ENCODE assay signal across 2 cellular contexts in genomic region chr12:104507672-104508071, GRCh38.
A peak's percentile ranks its signal among the peaks of the same experiment; 100 is the strongest.
TF ChIP-seq lines count a peak whose summit lies in the region.

No MANE protein-coding gene starts in this region.

TF ChIP-seq in GM23338, 12 proteins besides CTCF, POLR2A, EP300 and RAD21:
- TF ChIP-seq, protein P1, sequence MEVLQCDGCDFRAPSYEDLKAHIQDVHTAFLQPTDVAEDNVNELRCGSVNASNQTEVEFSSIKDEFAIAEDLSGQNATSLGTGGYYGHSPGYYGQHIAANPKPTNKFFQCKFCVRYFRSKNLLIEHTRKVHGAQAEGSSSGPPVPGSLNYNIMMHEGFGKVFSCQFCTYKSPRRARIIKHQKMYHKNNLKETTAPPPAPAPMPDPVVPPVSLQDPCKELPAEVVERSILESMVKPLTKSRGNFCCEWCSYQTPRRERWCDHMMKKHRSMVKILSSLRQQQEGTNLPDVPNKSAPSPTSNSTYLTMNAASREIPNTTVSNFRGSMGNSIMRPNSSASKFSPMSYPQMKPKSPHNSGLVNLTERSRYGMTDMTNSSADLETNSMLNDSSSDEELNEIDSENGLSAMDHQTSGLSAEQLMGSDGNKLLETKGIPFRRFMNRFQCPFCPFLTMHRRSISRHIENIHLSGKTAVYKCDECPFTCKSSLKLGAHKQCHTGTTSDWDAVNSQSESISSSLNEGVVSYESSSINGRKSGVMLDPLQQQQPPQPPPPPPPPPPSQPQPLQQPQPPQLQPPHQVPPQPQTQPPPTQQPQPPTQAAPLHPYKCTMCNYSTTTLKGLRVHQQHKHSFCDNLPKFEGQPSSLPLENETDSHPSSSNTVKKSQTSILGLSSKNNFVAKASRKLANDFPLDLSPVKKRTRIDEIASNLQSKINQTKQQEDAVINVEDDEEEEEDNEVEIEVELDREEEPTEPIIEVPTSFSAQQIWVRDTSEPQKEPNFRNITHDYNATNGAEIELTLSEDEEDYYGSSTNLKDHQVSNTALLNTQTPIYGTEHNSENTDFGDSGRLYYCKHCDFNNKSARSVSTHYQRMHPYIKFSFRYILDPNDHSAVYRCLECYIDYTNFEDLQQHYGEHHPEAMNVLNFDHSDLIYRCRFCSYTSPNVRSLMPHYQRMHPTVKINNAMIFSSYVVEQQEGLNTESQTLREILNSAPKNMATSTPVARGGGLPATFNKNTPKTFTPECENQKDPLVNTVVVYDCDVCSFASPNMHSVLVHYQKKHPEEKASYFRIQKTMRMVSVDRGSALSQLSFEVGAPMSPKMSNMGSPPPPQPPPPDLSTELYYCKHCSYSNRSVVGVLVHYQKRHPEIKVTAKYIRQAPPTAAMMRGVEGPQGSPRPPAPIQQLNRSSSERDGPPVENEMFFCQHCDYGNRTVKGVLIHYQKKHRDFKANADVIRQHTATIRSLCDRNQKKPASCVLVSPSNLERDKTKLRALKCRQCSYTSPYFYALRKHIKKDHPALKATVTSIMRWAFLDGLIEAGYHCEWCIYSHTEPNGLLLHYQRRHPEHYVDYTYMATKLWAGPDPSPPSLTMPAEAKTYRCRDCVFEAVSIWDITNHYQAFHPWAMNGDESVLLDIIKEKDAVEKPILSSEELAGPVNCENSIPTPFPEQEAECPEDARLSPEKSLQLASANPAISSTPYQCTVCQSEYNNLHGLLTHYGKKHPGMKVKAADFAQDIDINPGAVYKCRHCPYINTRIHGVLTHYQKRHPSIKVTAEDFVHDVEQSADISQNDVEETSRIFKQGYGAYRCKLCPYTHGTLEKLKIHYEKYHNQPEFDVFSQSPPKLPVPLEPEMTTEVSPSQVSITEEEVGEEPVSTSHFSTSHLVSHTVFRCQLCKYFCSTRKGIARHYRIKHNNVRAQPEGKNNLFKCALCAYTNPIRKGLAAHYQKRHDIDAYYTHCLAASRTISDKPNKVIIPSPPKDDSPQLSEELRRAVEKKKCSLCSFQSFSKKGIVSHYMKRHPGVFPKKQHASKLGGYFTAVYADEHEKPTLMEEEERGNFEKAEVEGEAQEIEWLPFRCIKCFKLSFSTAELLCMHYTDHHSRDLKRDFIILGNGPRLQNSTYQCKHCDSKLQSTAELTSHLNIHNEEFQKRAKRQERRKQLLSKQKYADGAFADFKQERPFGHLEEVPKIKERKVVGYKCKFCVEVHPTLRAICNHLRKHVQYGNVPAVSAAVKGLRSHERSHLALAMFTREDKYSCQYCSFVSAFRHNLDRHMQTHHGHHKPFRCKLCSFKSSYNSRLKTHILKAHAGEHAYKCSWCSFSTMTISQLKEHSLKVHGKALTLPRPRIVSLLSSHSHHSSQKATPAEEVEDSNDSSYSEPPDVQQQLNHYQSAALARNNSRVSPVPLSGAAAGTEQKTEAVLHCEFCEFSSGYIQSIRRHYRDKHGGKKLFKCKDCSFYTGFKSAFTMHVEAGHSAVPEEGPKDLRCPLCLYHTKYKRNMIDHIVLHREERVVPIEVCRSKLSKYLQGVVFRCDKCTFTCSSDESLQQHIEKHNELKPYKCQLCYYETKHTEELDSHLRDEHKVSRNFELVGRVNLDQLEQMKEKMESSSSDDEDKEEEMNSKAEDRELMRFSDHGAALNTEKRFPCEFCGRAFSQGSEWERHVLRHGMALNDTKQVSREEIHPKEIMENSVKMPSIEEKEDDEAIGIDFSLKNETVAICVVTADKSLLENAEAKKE (CRISPR knock-in tag; IDR thresholded peaks at IDR 0.05) = no peak
- TF ChIP-seq, protein P2, sequence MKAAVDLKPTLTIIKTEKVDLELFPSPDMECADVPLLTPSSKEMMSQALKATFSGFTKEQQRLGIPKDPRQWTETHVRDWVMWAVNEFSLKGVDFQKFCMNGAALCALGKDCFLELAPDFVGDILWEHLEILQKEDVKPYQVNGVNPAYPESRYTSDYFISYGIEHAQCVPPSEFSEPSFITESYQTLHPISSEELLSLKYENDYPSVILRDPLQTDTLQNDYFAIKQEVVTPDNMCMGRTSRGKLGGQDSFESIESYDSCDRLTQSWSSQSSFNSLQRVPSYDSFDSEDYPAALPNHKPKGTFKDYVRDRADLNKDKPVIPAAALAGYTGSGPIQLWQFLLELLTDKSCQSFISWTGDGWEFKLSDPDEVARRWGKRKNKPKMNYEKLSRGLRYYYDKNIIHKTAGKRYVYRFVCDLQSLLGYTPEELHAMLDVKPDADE (IDR thresholded peaks at IDR 0.05) = no peak
- no peak for TF ChIP-seq STAT1 (IDR thresholded peaks at IDR 0.05; ENCODE audit: unreplicated experiment)
- TF ChIP-seq, protein P3, sequence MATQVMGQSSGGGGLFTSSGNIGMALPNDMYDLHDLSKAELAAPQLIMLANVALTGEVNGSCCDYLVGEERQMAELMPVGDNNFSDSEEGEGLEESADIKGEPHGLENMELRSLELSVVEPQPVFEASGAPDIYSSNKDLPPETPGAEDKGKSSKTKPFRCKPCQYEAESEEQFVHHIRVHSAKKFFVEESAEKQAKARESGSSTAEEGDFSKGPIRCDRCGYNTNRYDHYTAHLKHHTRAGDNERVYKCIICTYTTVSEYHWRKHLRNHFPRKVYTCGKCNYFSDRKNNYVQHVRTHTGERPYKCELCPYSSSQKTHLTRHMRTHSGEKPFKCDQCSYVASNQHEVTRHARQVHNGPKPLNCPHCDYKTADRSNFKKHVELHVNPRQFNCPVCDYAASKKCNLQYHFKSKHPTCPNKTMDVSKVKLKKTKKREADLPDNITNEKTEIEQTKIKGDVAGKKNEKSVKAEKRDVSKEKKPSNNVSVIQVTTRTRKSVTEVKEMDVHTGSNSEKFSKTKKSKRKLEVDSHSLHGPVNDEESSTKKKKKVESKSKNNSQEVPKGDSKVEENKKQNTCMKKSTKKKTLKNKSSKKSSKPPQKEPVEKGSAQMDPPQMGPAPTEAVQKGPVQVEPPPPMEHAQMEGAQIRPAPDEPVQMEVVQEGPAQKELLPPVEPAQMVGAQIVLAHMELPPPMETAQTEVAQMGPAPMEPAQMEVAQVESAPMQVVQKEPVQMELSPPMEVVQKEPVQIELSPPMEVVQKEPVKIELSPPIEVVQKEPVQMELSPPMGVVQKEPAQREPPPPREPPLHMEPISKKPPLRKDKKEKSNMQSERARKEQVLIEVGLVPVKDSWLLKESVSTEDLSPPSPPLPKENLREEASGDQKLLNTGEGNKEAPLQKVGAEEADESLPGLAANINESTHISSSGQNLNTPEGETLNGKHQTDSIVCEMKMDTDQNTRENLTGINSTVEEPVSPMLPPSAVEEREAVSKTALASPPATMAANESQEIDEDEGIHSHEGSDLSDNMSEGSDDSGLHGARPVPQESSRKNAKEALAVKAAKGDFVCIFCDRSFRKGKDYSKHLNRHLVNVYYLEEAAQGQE (IDR thresholded peaks at IDR 0.05; ENCODE audit: unreplicated experiment) = no peak
- no peak for TF ChIP-seq CREB1 (CRISPR knock-in tag; IDR thresholded peaks at IDR 0.05; ENCODE audit: low read depth)
- no peak for TF ChIP-seq JUNB (IDR thresholded peaks at IDR 0.05; ENCODE audit: unreplicated experiment)
- TF ChIP-seq POLR2AphosphoS5 (IDR thresholded peaks at IDR 0.05; ENCODE audit: low read depth) = no peak
- TF ChIP-seq ZNF114 (CRISPR knock-in tag; IDR thresholded peaks at IDR 0.05) = no peak
- TF ChIP-seq ZNF331 (CRISPR knock-in tag; IDR thresholded peaks at IDR 0.05; ENCODE audit: low read depth) = no peak
- no peak for TF ChIP-seq EZH2 (IDR thresholded peaks at IDR 0.05; ENCODE audit: low read depth, unreplicated experiment)
- no peak for TF ChIP-seq EZH2phosphoT487 (IDR thresholded peaks at IDR 0.05; ENCODE audit: unreplicated experiment)
- TF ChIP-seq NANOG (IDR thresholded peaks at IDR 0.05; ENCODE audit: borderline replicate concordance) = no peak

TF ChIP-seq in GM12878, 131 proteins besides CTCF, POLR2A, EP300 and RAD21:
- TF ChIP-seq ASH2L (IDR thresholded peaks at IDR 0.05; ENCODE audit: borderline replicate concordance, low read depth) = no peak
- TF ChIP-seq ZSCAN29 (IDR thresholded peaks at IDR 0.05) = no peak
- no peak for TF ChIP-seq ESRRA (IDR thresholded peaks at IDR 0.05; ENCODE audit: low read length)
- TF ChIP-seq, protein P4, sequence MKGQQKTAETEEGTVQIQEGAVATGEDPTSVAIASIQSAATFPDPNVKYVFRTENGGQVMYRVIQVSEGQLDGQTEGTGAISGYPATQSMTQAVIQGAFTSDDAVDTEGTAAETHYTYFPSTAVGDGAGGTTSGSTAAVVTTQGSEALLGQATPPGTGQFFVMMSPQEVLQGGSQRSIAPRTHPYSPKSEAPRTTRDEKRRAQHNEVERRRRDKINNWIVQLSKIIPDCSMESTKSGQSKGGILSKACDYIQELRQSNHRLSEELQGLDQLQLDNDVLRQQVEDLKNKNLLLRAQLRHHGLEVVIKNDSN (IDR thresholded peaks at IDR 0.05; ENCODE audit: borderline replicate concordance, extremely low read length, insufficient read depth, low read depth, low read length) = peak; percentile 77
